In genomic region chr7:13982940-13983677, GRCh38 we compare ENCODE assay signal across 19 cellular contexts. TPM values are rescaled to one million over a fixed set of nuclear protein-coding genes. Genes with fewer than 3 reads are reported as not detected.
DNase-seq lines count a peak whose midpoint lies in the region; FAIRE-seq and TF ChIP-seq lines count a peak whose summit lies in the region.
"Had no signal": no experiment of that assay in that cellular context is flagged by ENCODE, and none has a peak within 500 bp of the region (broad histone marks: within the 10 kb centered on the region; RNA-seq: fewer than 3 reads in every experiment).

No MANE protein-coding gene starts in this region.

- peaks cover 29% of the 10 kb centered on the region for H3K4me1 Mint-ChIP-seq in nephron
- peaks cover 1% of the 10 kb centered on the region for H3K4me1 Mint-ChIP-seq in activated T-helper 2 cell treated with anti-CD3 and anti-CD28 coated beads, Interferon-gamma antibody, Interleukin-2, Interleukin-4, amounts not matched to agents 10 μg/mL and 5 μg/mL and 100 μg/mL, durations not matched to agents 14 hours and 24 hours and 36 hours (ENCODE audit: low read depth)

- WGBS in transverse colon (ENCODE audit: low coverage in 1 of 2), 2 donors: 67 to 73% methylated on average over 4 of the region's 4 CpGs

- no peak overlapping the region for H3K4me3 Mint-ChIP-seq in nephron
- H3K4me3 Mint-ChIP-seq in activated T-helper 2 cell treated with anti-CD3 and anti-CD28 coated beads, Interferon-gamma antibody, Interleukin-2, Interleukin-4, amounts not matched to agents 10 μg/mL and 5 μg/mL and 100 μg/mL, durations not matched to agents 14 hours and 24 hours and 36 hours (ENCODE audit: low read depth): no peak overlapping the region
- H3K4me3 Mint-ChIP-seq: activated naive CD8-positive, alpha-beta T cell had no signal

- H3K4me1 ChIP-seq in endocrine pancreas (ENCODE audit: control insufficient read depth, insufficient read depth, low read length) (peaks cover 39% of the 10 kb centered on the region), osteoblast (ENCODE audit: insufficient read depth, low read length) (peaks cover 29% of the 10 kb centered on the region), transverse colon (peaks cover 3 to 20% (median 14%) of the 10 kb centered on the region in 4 donors)

- TF ChIP-seq POLR2A in GM12891 (IDR thresholded peaks at IDR 0.05; ENCODE audit: low read depth, low read length) (no peak), transverse colon (IDR thresholded peaks at IDR 0.05) (no peak)

- no peaks in the 10 kb centered on the region for H3K27me3 Mint-ChIP-seq in nephron (ENCODE audit: low read depth)
- H3K27me3 Mint-ChIP-seq in activated T-helper 2 cell treated with anti-CD3 and anti-CD28 coated beads, Interferon-gamma antibody, Interleukin-2, Interleukin-4, amounts not matched to agents 10 μg/mL and 5 μg/mL and 100 μg/mL, durations not matched to agents 14 hours and 24 hours and 36 hours (ENCODE audit: low read depth): peaks cover 2% of the 10 kb centered on the region

- no peaks in the 10 kb centered on the region for H3K36me3 ChIP-seq in endocrine pancreas (ENCODE audit: control insufficient read depth, insufficient read depth, low read length)
- H3K36me3 ChIP-seq in osteoblast (ENCODE audit: insufficient read depth, low read length): no peaks in the 10 kb centered on the region
- no peaks in the 10 kb centered on the region for H3K36me3 ChIP-seq in transverse colon
- H3K36me3 ChIP-seq: esophagus muscularis mucosa, right lobe of liver had no signal

- H3K79me2 ChIP-seq in osteoblast (ENCODE audit: insufficient read depth, low read length): peaks cover 3% of the 10 kb centered on the region
- H3K79me2 ChIP-seq: hepatocyte had no signal

- H2AFZ ChIP-seq in osteoblast (ENCODE audit: low read length): no peak overlapping the region
- H2AFZ ChIP-seq: hepatocyte had no signal

- peak; percentile 66 for DNase-seq in OCI-M1 (lab: John Stamatoyannopoulos, UW)
- DNase-seq in osteoblast (ENCODE audit: insufficient read length, low spot score, missing footprints): no peak
- no peak for DNase-seq in activated T-helper 2 cell treated with anti-CD3 and anti-CD28 coated beads, Interferon-gamma antibody, Interleukin-2, Interleukin-4, amounts not matched to agents 10 μg/mL and 5 μg/mL and 100 μg/mL, durations not matched to agents 14 hours and 24 hours and 36 hours (ENCODE audit: low spot score)
- DNase-seq in GM12891 (ENCODE audit: insufficient read length, low spot score): no peak
- no peak for DNase-seq in transverse colon
- DNase-seq: activated CD4-positive, alpha-beta T cell treated with anti-CD3 and anti-CD28 coated beads, Interleukin-2, amount 50 U/mL, for 48 hours; activated T-cell treated with anti-CD3 and anti-CD28 coated beads, Interleukin-2, amount 50 U/mL, for 48 hours; mucosa of descending colon; NCI-H2107; NCI-H526; nucleus accumbens; right lobe of liver had no signal

- H3K27me3 ChIP-seq in endocrine pancreas (ENCODE audit: control insufficient read depth, insufficient read depth, low read length): no peaks in the 10 kb centered on the region
- no peaks in the 10 kb centered on the region for H3K27me3 ChIP-seq in osteoblast (ENCODE audit: insufficient read depth, low read length)
- peaks cover 3% of the 10 kb centered on the region for H3K27me3 ChIP-seq in transverse colon
- H3K27me3 ChIP-seq: esophagus muscularis mucosa, hepatocyte, right lobe of liver had no signal

- H3K27ac ChIP-seq in osteoblast (ENCODE audit: low read depth, low read length) (no peak overlapping the region), transverse colon (no peak overlapping the region)
- H3K27ac ChIP-seq: esophagus muscularis mucosa, hepatocyte, right lobe of liver had no signal

- no peaks in the 10 kb centered on the region for H3K36me3 Mint-ChIP-seq in nephron (ENCODE audit: low read depth)
- H3K36me3 Mint-ChIP-seq in activated T-helper 2 cell treated with anti-CD3 and anti-CD28 coated beads, Interferon-gamma antibody, Interleukin-2, Interleukin-4, amounts not matched to agents 10 μg/mL and 5 μg/mL and 100 μg/mL, durations not matched to agents 14 hours and 24 hours and 36 hours (ENCODE audit: low read depth): no peaks in the 10 kb centered on the region
- H3K36me3 Mint-ChIP-seq: activated naive CD8-positive, alpha-beta T cell had no signal

- H3K4me3 ChIP-seq in endocrine pancreas (ENCODE audit: control insufficient read depth, insufficient read depth, low read length) (peak overlapping the region; percentile 42), osteoblast (ENCODE audit: insufficient read depth, low read length) (no peak overlapping the region), transverse colon (no peak overlapping the region)
- H3K4me3 ChIP-seq: esophagus muscularis mucosa, hepatocyte, mucosa of descending colon, right lobe of liver had no signal

- in situ Hi-C loops in transverse colon (cut with MboI; ENCODE audit: low pct_ligation_motif_present in 1 of 4, low pct_unique_long_range_greater_than_20kb in 1 of 4, low sequenced_read_pairs in 3 of 4): no loop called here

- intact Hi-C loops in activated T-helper 2 cell treated with anti-CD3 and anti-CD28 coated beads, Interferon-gamma antibody, Interleukin-2, Interleukin-4, amounts not matched to agents 10 μg/mL and 5 μg/mL and 100 μg/mL, durations not matched to agents 14 hours and 24 hours and 36 hours (cut with micrococcal nuclease): no loop called here
- intact Hi-C loops in transverse colon (cut with DNase I; ENCODE audit: low total_unique reads): no loop called here

- H3K9ac ChIP-seq in endocrine pancreas (ENCODE audit: control insufficient read depth, insufficient read depth, low read length): no peak overlapping the region

- H3K9me3 ChIP-seq in endocrine pancreas (ENCODE audit: control insufficient read depth, low read length): no peaks in the 10 kb centered on the region
- no peaks in the 10 kb centered on the region for H3K9me3 ChIP-seq in osteoblast (ENCODE audit: low read depth, low read length)
- H3K9me3 ChIP-seq in transverse colon: no peaks in the 10 kb centered on the region
- H3K9me3 ChIP-seq: esophagus muscularis mucosa, mucosa of descending colon, right lobe of liver had no signal

- no peaks in the 10 kb centered on the region for H4K20me1 ChIP-seq in osteoblast (ENCODE audit: insufficient read depth, low read length)

- FAIRE-seq in G401.6 (lab: Jason Lieb, UNC) (peak; percentile 59), GM12891 (lab: Jason Lieb, UNC) (no peak)
- FAIRE-seq: bronchial epithelial cell had no signal

- peak overlapping the region in 2 of 3 experiments; percentile 9 to 33 for H3K27ac Mint-ChIP-seq in nephron
- no peak overlapping the region for H3K27ac Mint-ChIP-seq in activated T-helper 2 cell treated with anti-CD3 and anti-CD28 coated beads, Interferon-gamma antibody, Interleukin-2, Interleukin-4, amounts not matched to agents 10 μg/mL and 5 μg/mL and 100 μg/mL, durations not matched to agents 14 hours and 24 hours and 36 hours
- H3K27ac Mint-ChIP-seq: activated naive CD8-positive, alpha-beta T cell had no signal

- no peak overlapping the region for H3K4me2 ChIP-seq in osteoblast (ENCODE audit: insufficient read depth, low read length)
- H3K4me2 ChIP-seq: hepatocyte had no signal

- TF ChIP-seq CTCF in nephron (IDR thresholded peaks at IDR 0.05; ENCODE audit: unreplicated experiment in 3 of 3) (no peak), osteoblast (IDR thresholded peaks at IDR 0.05; ENCODE audit: extremely low read depth, low read depth, low read length) (no peak), transverse colon (IDR thresholded peaks at IDR 0.05) (no peak)

- no peak for TF ChIP-seq EP300 in transverse colon (IDR thresholded peaks at IDR 0.05; ENCODE audit: low read depth)

- H3K9me3 Mint-ChIP-seq in nephron: no peaks in the 10 kb centered on the region
- no peaks in the 10 kb centered on the region for H3K9me3 Mint-ChIP-seq in activated T-helper 2 cell treated with anti-CD3 and anti-CD28 coated beads, Interferon-gamma antibody, Interleukin-2, Interleukin-4, amounts not matched to agents 10 μg/mL and 5 μg/mL and 100 μg/mL, durations not matched to agents 14 hours and 24 hours and 36 hours

TF ChIP-seq in GM12891, 5 proteins besides CTCF, POLR2A, EP300 and RAD21:
- TF ChIP-seq POLR2AphosphoS5 (IDR thresholded peaks at IDR 0.05; ENCODE audit: low read depth, low read length): no peak
- TF ChIP-seq TAF1 (IDR thresholded peaks at IDR 0.05; ENCODE audit: low read depth, low read length): no peak
- TF ChIP-seq POU2F2 (IDR thresholded peaks at IDR 0.05; ENCODE audit: low read depth, low read length): no peak
- no peak for TF ChIP-seq PAX5 (IDR thresholded peaks at IDR 0.05; ENCODE audit: insufficient read depth, low read length, severe bottlenecking)
- TF ChIP-seq SPI1 (IDR thresholded peaks at IDR 0.05; ENCODE audit: low read depth, low read length): no peak

RNA-seq across cellular contexts. Expression of gene ETV1, which starts 6.4 kb away (rescaled TPM):
- total RNA-seq in osteoblast (15.9 and 22.4 TPM in 2 replicates), transverse colon (10 to 100 TPM in 1 of 4 donors, 1 to 10 TPM in 2, not detected in 1; 2.0 to 32.9 (median 3.0) TPM)
- 0.05 and 0.53 TPM in 2 replicates for total RNA-seq in activated T-helper 2 cell treated with anti-CD3 and anti-CD28 coated beads, Interferon-gamma antibody, Interleukin-2, Interleukin-4, amounts not matched to agents 10 μg/mL and 5 μg/mL and 100 μg/mL, durations not matched to agents 14 hours and 24 hours and 36 hours
- polyA plus RNA-seq in GM12891 (2012; ENCODE audit: low read depth, missing spikeins): not detected
